ENCODE assay signal across 8 cellular contexts in the genomic region with DNA sequence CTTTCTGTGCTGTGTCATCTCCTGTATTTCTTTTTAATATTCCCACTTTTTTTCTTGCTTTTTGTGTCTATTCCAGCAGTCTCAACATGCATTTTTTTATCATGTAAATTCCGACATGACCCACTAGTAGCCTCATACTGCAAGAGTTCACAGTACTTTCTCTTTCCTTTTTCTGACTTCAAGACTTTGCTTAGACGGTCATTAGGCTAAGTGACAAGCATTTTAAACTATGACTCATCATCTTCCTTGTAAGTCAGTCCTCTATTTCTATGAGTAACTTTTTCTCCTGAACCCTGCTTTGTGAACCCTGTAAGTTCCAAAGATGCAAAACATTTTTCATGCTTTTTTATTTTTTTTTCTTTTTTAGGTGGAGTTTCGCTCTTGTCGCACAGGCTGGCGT.
DNase-seq lines count a peak whose midpoint lies in the region; ATAC-seq and TF ChIP-seq lines count a peak whose summit lies in the region.

No MANE protein-coding gene starts in this region.

- TF ChIP-seq CTCF in astrocyte of the spinal cord (IDR thresholded peaks at IDR 0.05; ENCODE audit: low read depth, low read length) = no peak
- no peak for TF ChIP-seq CTCF in suprapubic skin (IDR thresholded peaks at IDR 0.05)

- peak; percentile 35 to 53 for ATAC-seq in activated T-cell treated with anti-CD3 and anti-CD28 coated beads, Interleukin-2, amount 50 U/mL, for 4 hours
- ATAC-seq in HG03103 (IDR thresholded peaks at IDR 0.05; ENCODE audit: low read depth, unreplicated experiment) (peak; percentile 68), GM19328 (IDR thresholded peaks at IDR 0.05; ENCODE audit: unreplicated experiment) (no peak)
- ATAC-seq in stimulated activated memory B cell treated with anti-CD40 and anti-IgM and Interleukin-4, amounts not matched to agents 10 μg/mL and 1 μg/mL and 100 μg/mL, for 72 hours = peak; percentile 88
- ATAC-seq in naive thymus-derived CD8-positive, alpha-beta T cell = no peak

- no peaks in the 10 kb centered on the region for H3K9me3 ChIP-seq in suprapubic skin

- WGBS in suprapubic skin = 67% methylated on average over 5 of the region's 5 CpGs

- H3K4me3 Mint-ChIP-seq in activated T-cell treated with anti-CD3 and anti-CD28 coated beads, Interleukin-2, amount 50 U/mL, for 4 hours = no peak overlapping the region
- peak overlapping the region; percentile 56 for H3K4me3 Mint-ChIP-seq in stimulated activated memory B cell treated with anti-CD40 and anti-IgM and Interleukin-4, amounts not matched to agents 10 μg/mL and 1 μg/mL and 100 μg/mL, for 72 hours
- no peak overlapping the region for H3K4me3 Mint-ChIP-seq in naive thymus-derived CD8-positive, alpha-beta T cell

- H3K27ac ChIP-seq in suprapubic skin = no peak overlapping the region

- H3K36me3 Mint-ChIP-seq in activated T-cell treated with anti-CD3 and anti-CD28 coated beads, Interleukin-2, amount 50 U/mL, for 4 hours (ENCODE audit: insufficient read depth) = no peaks in the 10 kb centered on the region
- H3K36me3 Mint-ChIP-seq in stimulated activated memory B cell treated with anti-CD40 and anti-IgM and Interleukin-4, amounts not matched to agents 10 μg/mL and 1 μg/mL and 100 μg/mL, for 72 hours = peaks cover 6% of the 10 kb centered on the region
- no peaks in the 10 kb centered on the region for H3K36me3 Mint-ChIP-seq in naive thymus-derived CD8-positive, alpha-beta T cell

- peaks cover 4% of the 10 kb centered on the region for H3K4me1 Mint-ChIP-seq in activated T-cell treated with anti-CD3 and anti-CD28 coated beads, Interleukin-2, amount 50 U/mL, for 4 hours (ENCODE audit: low read depth)
- H3K4me1 Mint-ChIP-seq in stimulated activated memory B cell treated with anti-CD40 and anti-IgM and Interleukin-4, amounts not matched to agents 10 μg/mL and 1 μg/mL and 100 μg/mL, for 72 hours = peaks cover 14% of the 10 kb centered on the region
- peaks cover 0 to 13% (median 0%) of the 10 kb centered on the region in 4 donors for H3K4me1 Mint-ChIP-seq in naive thymus-derived CD8-positive, alpha-beta T cell

- H3K9me3 Mint-ChIP-seq in activated T-cell treated with anti-CD3 and anti-CD28 coated beads, Interleukin-2, amount 50 U/mL, for 4 hours = no peaks in the 10 kb centered on the region
- H3K9me3 Mint-ChIP-seq in stimulated activated memory B cell treated with anti-CD40 and anti-IgM and Interleukin-4, amounts not matched to agents 10 μg/mL and 1 μg/mL and 100 μg/mL, for 72 hours = peaks cover 3% of the 10 kb centered on the region
- peaks cover 0 to 14% (median 0%) of the 10 kb centered on the region in 9 donors for H3K9me3 Mint-ChIP-seq in naive thymus-derived CD8-positive, alpha-beta T cell

- H3K4me3 ChIP-seq in astrocyte of the spinal cord (ENCODE audit: low read depth, low read length) (no peak overlapping the region), suprapubic skin (no peak overlapping the region)

- DNase-seq in activated T-cell treated with anti-CD3 and anti-CD28 coated beads, Interleukin-2, amount 50 U/mL, for 4 hours = no peak
- DNase-seq in activated T-cell treated with anti-CD3 and anti-CD28 coated beads, Interleukin-2, amount 50 U/mL, for 1 hour = no peak
- peak; percentile 91 for DNase-seq in astrocyte of the spinal cord (ENCODE audit: low read depth, low spot score)
- DNase-seq in suprapubic skin (ENCODE audit: low spot score in 2 of 2) = no peak
- DNase-seq in naive thymus-derived CD8-positive, alpha-beta T cell = no peak

- POLR2A ChIA-PET in naive thymus-derived CD8-positive, alpha-beta T cell (lab: Charles Lee) = no interaction called here

- H3K27me3 ChIP-seq in suprapubic skin = no peaks in the 10 kb centered on the region

- no peaks in the 10 kb centered on the region for H3K27me3 Mint-ChIP-seq in activated T-cell treated with anti-CD3 and anti-CD28 coated beads, Interleukin-2, amount 50 U/mL, for 4 hours (ENCODE audit: low read depth)
- H3K27me3 Mint-ChIP-seq in stimulated activated memory B cell treated with anti-CD40 and anti-IgM and Interleukin-4, amounts not matched to agents 10 μg/mL and 1 μg/mL and 100 μg/mL, for 72 hours = no peaks in the 10 kb centered on the region
- no peaks in the 10 kb centered on the region for H3K27me3 Mint-ChIP-seq in naive thymus-derived CD8-positive, alpha-beta T cell

- no peaks in the 10 kb centered on the region for H3K4me1 ChIP-seq in suprapubic skin

- TF ChIP-seq POLR2A in suprapubic skin (IDR thresholded peaks at IDR 0.05) = no peak

- in situ Hi-C loops in astrocyte of the spinal cord (cut with HindIII; ENCODE audit: low sequenced_read_pairs) = no loop called here

- TF ChIP-seq EP300 in suprapubic skin (IDR thresholded peaks at IDR 0.05) = no peak

- H3K27ac Mint-ChIP-seq in stimulated activated memory B cell treated with anti-CD40 and anti-IgM and Interleukin-4, amounts not matched to agents 10 μg/mL and 1 μg/mL and 100 μg/mL, for 72 hours = peak overlapping the region; percentile 68
- H3K27ac Mint-ChIP-seq in naive thymus-derived CD8-positive, alpha-beta T cell = no peak overlapping the region

- no peaks in the 10 kb centered on the region for H3K36me3 ChIP-seq in suprapubic skin

Comparison
In these comparisons a context has a peak if more than half of its experiments do, and no peak if none do; other contexts are left out.
1. ATAC-seq: peak in activated T-cell treated with anti-CD3 and anti-CD28 coated beads, Interleukin-2, amount 50 U/mL, for 4 hours (2 of 2), HG03103 (single experiment) and stimulated activated memory B cell treated with anti-CD40 and anti-IgM and Interleukin-4, amounts not matched to agents 10 μg/mL and 1 μg/mL and 100 μg/mL, for 72 hours (single experiment); none in GM19328 (single experiment) and naive thymus-derived CD8-positive, alpha-beta T cell (0 of 2).